Comparison of ENCODE assay signal across 18 cellular contexts in genomic region chr7:2689343-2689847, GRCh38. TPM values are rescaled to one million over a fixed set of nuclear protein-coding genes. Genes with fewer than 3 reads are reported as not detected.
DNase-seq lines count a peak whose midpoint lies in the region; ATAC-seq and TF ChIP-seq lines count a peak whose summit lies in the region.
"Had no signal": no experiment of that assay in that cellular context is flagged by ENCODE, and none has a peak within 500 bp of the region (broad histone marks: within the 10 kb centered on the region; RNA-seq: fewer than 3 reads in every experiment).

No MANE protein-coding gene starts in this region.

- no peak overlapping the region for H3K27ac ChIP-seq in endodermal cell (ENCODE audit: low read depth, low read length)
- H3K27ac ChIP-seq: 22Rv1, C4-2B had no signal

- peaks cover 71% of the 10 kb centered on the region for H3K27me3 Mint-ChIP-seq in activated CD8-positive, alpha-beta memory T cell treated with anti-CD3 and anti-CD28 coated beads, Interleukin-2, amount 10 ng/mL, durations not matched to agents 7 days and 5 days
- H3K27me3 Mint-ChIP-seq in endodermal cell (ENCODE audit: insufficient read depth) (peaks cover 40% of the 10 kb centered on the region), type B pancreatic cell (peaks cover 42% of the 10 kb centered on the region)

- H3K4me3 Mint-ChIP-seq in activated CD8-positive, alpha-beta memory T cell treated with anti-CD3 and anti-CD28 coated beads, Interleukin-2, amount 10 ng/mL, durations not matched to agents 7 days and 5 days = peak overlapping the region; percentile 53
- H3K4me3 Mint-ChIP-seq in endodermal cell (peak overlapping the region; percentile 51), type B pancreatic cell (peak overlapping the region; percentile 81)

- H3K9me3 Mint-ChIP-seq in activated CD8-positive, alpha-beta memory T cell treated with anti-CD3 and anti-CD28 coated beads, Interleukin-2, amount 10 ng/mL, durations not matched to agents 7 days and 5 days (ENCODE audit: low read depth) = no peaks in the 10 kb centered on the region
- H3K9me3 Mint-ChIP-seq in endodermal cell (no peaks in the 10 kb centered on the region), type B pancreatic cell (no peaks in the 10 kb centered on the region)

- 92 to 94% methylated on average over 7 to 16 of the region's 16 CpGs for WGBS in endodermal cell (ENCODE audit: insufficient coverage in 1 of 2, insufficient read length in 1 of 2), 2 experiments

- peak; percentile 7 for ATAC-seq in activated CD8-positive, alpha-beta memory T cell treated with anti-CD3 and anti-CD28 coated beads, Interleukin-2, amount 10 ng/mL, durations not matched to agents 7 days and 5 days
- peak; percentile 10 for ATAC-seq in HG03520 (IDR thresholded peaks at IDR 0.05; ENCODE audit: unreplicated experiment)
- ATAC-seq: esophagus mucosa had no signal

- H3K4me3 ChIP-seq in endodermal cell (ENCODE audit: low read length) = no peak overlapping the region

- CTCF ChIA-PET in activated CD8-positive, alpha-beta memory T cell treated with anti-CD3 and anti-CD28 coated beads, Interleukin-2, amount 10 ng/mL, durations not matched to agents 7 days and 5 days (lab: Charles Lee) = interaction anchor here (1.2 to 10.4 kb wide), 5 partner anchors 9 to 25 kb away, joined by 3 to 70 read pairs (median 15); no protein-coding TSS in a partner anchor
- CTCF ChIA-PET in HEK293T (lab: Yijun Ruan, JAX) = interaction anchor here (1.2 to 1.9 kb wide), 2 partner anchors 21 to 221 kb away, joined by 3 to 6 read pairs; no protein-coding TSS in a partner anchor

- peaks cover 32% of the 10 kb centered on the region for H3K4me1 Mint-ChIP-seq in activated CD8-positive, alpha-beta memory T cell treated with anti-CD3 and anti-CD28 coated beads, Interleukin-2, amount 10 ng/mL, durations not matched to agents 7 days and 5 days
- H3K4me1 Mint-ChIP-seq in endodermal cell (peaks cover 6% of the 10 kb centered on the region), type B pancreatic cell (ENCODE audit: unreplicated experiment) (peaks cover 7% of the 10 kb centered on the region)

- no peaks in the 10 kb centered on the region for H3K9me3 ChIP-seq in endodermal cell (ENCODE audit: control insufficient read depth, low read length)

- TF ChIP-seq CTCF in endodermal cell (conservative IDR thresholded peaks at IDR 0.05) (no peak), type B pancreatic cell (conservative IDR thresholded peaks at IDR 0.05) (no peak)

- H3K36me3 Mint-ChIP-seq in activated CD8-positive, alpha-beta memory T cell treated with anti-CD3 and anti-CD28 coated beads, Interleukin-2, amount 10 ng/mL, durations not matched to agents 7 days and 5 days = no peaks in the 10 kb centered on the region
- H3K36me3 Mint-ChIP-seq in endodermal cell (ENCODE audit: low read depth) (no peaks in the 10 kb centered on the region), type B pancreatic cell (no peaks in the 10 kb centered on the region)

- H3K36me3 ChIP-seq in endodermal cell (ENCODE audit: control insufficient read depth, insufficient read depth, low read length) = no peaks in the 10 kb centered on the region

- H3K4me1 ChIP-seq in endodermal cell (ENCODE audit: control insufficient read depth, insufficient read depth, low read length) = no peaks in the 10 kb centered on the region

- no peak overlapping the region for H3K27ac Mint-ChIP-seq in activated CD8-positive, alpha-beta memory T cell treated with anti-CD3 and anti-CD28 coated beads, Interleukin-2, amount 10 ng/mL, durations not matched to agents 7 days and 5 days
- H3K27ac Mint-ChIP-seq in endodermal cell = no peak overlapping the region
- peak overlapping the region; percentile 36 for H3K27ac Mint-ChIP-seq in type B pancreatic cell

- peaks cover 43% of the 10 kb centered on the region for H3K27me3 ChIP-seq in endodermal cell (ENCODE audit: control insufficient read depth, insufficient read depth, low read length, poor library complexity, severe bottlenecking)

- POLR2A ChIA-PET in HEK293T (lab: Yijun Ruan, JAX) = no interaction called here

- no peak for DNase-seq in activated CD8-positive, alpha-beta memory T cell treated with anti-CD3 and anti-CD28 coated beads, Interleukin-2, amount 10 ng/mL, durations not matched to agents 7 days and 5 days
- no peak for DNase-seq in activated CD8-positive, alpha-beta memory T cell treated with anti-CD3 and anti-CD28 coated beads, Interleukin-2, amount 50 U/mL, for 4 hours
- DNase-seq in endodermal cell = no peak
- DNase-seq in type B pancreatic cell (ENCODE audit: extremely low spot score, unreplicated experiment) = no peak
- no peak for DNase-seq in SK-N-DZ (ENCODE audit: low spot score)
- no peak for DNase-seq in GM19240 (ENCODE audit: insufficient read length, low spot score)
- no peak for DNase-seq in HEK293T (ENCODE audit: extremely low spot score)
- DNase-seq: activated CD4-positive, alpha-beta T cell treated with anti-CD3 and anti-CD28 coated beads for 1 hour; activated CD8-positive, alpha-beta memory T cell treated with anti-CD3 and anti-CD28 coated beads, Interleukin-2, amount 50 U/mL, for 48 hours; activated naive CD4-positive, alpha-beta T cell; dermis blood vessel endothelial cell; NCI-H2081; stimulated activated CD4-positive, alpha-beta T cell treated with anti-CD3 and anti-CD28 coated beads, Interleukin-4, amount 100 ng/mL, for 1 hour; stimulated activated CD8-positive, alpha-beta memory T cell treated with anti-CD3 and anti-CD28 coated beads, Interleukin-4, amount 100 ng/mL, for 48 hours had no signal

- H3K9ac ChIP-seq in endodermal cell (ENCODE audit: extremely low read depth, low read length, poor library complexity, severe bottlenecking) = no peak overlapping the region

TF ChIP-seq in HEK293T, 16 proteins besides CTCF, POLR2A, EP300 and RAD21:
- no peak for TF ChIP-seq CTBP1 (IDR thresholded peaks at IDR 0.05; ENCODE audit: borderline replicate concordance)

RNA-seq across cellular contexts. Expression of gene AMZ1, which starts 1.4 kb away (rescaled TPM):
- total RNA-seq in activated CD8-positive, alpha-beta memory T cell treated with anti-CD3 and anti-CD28 coated beads, Interleukin-2, amount 10 ng/mL, durations not matched to agents 7 days and 5 days = under 1 TPM; 0.29 to 0.40 TPM
- total RNA-seq in endodermal cell (1 to 10 TPM in 1 of 2 donors, under 1 TPM in 1; 0.66 to 1.6 TPM), type B pancreatic cell (ENCODE audit: low replicate concordance) (1.2 and 5.6 TPM in 2 replicates)
- 0.07 TPM for polyA plus RNA-seq in endodermal cell (2013, experiment 1 of 2)
- polyA plus RNA-seq in endodermal cell (2013, experiment 2 of 2) = not detected
- 0.05 and 0.06 TPM in 2 replicates for polyA plus RNA-seq in SK-N-DZ (2014; cell fraction: cytosol; rRNA removed)
- polyA plus RNA-seq in SK-N-DZ (2014; cell fraction: nucleus; rRNA removed) = 0.29 TPM in 1 of 2 replicates, not detected in the other

RNA-seq across cellular contexts. Expression of gene TTYH3, which starts 57.6 kb away (rescaled TPM):
- total RNA-seq in activated CD8-positive, alpha-beta memory T cell treated with anti-CD3 and anti-CD28 coated beads, Interleukin-2, amount 10 ng/mL, durations not matched to agents 7 days and 5 days = 10 to 100 TPM; 19.9 to 31.7 TPM
- total RNA-seq in endodermal cell (100 to 1,000 TPM; 145 to 152 TPM), type B pancreatic cell (ENCODE audit: low replicate concordance) (124 and 166 TPM in 2 replicates)
- polyA plus RNA-seq in endodermal cell (2013, experiment 1 of 2) = 164 TPM
- polyA plus RNA-seq in endodermal cell (2013, experiment 2 of 2) = 151 TPM
- polyA plus RNA-seq in SK-N-DZ (2014; cell fraction: cytosol; rRNA removed) = 29.1 and 30.3 TPM in 2 replicates
- 37.3 and 64.0 TPM in 2 replicates for polyA plus RNA-seq in SK-N-DZ (2014; cell fraction: nucleus; rRNA removed)
